In the genomic region with DNA sequence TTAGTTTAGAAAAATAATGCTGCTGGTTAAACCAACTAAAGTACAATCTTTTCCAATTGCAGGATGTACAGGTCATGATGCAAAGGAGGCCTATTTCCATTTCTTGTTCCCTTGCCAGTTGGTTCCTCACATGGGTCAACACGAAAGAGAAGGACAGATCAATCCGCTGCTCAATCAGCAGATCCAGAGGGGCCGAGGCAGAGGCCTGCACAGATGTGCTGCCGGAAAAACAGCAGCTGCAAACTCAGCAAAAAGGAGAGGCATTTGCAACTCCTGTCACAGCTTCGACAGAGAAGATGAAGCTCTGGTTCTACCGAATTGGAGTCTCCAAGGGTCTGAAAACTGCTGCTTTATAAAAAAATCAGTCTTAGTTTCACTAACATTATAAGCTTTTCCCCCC, we compare ENCODE assay signal across 27 cellular contexts.
A peak's percentile ranks its signal among the peaks of the same experiment; 100 is the strongest.
DNase-seq lines count a peak whose midpoint lies in the region; ATAC-seq, FAIRE-seq and TF ChIP-seq lines count a peak whose summit lies in the region.
"Had no signal": no experiment of that assay in that cellular context is flagged by ENCODE, and none has a peak within 500 bp of the region (broad histone marks: within the 10 kb centered on the region; RNA-seq: fewer than 3 reads in every experiment).

No MANE protein-coding gene starts in this region.

- no peak for TF ChIP-seq RAD21 in A549 (conservative IDR thresholded peaks at IDR 0.05 in 1 of 2, IDR thresholded peaks at IDR 0.05 in 1 of 2)

- H3K4me1 Mint-ChIP-seq in T-helper 17 cell, result peaks cover 10% of the 10 kb centered on the region

- FAIRE-seq in A549 (lab: Jason Lieb, UNC), result no peak
- FAIRE-seq: A204.1, D721Med, GM12878, GM19239 had no signal

- DNase-seq in Right ventricle myocardium inferior (ENCODE audit: missing footprints) (no peak), right atrium auricular region (ENCODE audit: low spot score) (no peak), A549 (ENCODE audit: low read depth in 1 of 2, low spot score in 1 of 2) (no peak), T-helper 17 cell (no peak), left lobe of liver (ENCODE audit: low spot score) (no peak), esophagus muscularis mucosa (ENCODE audit: extremely low spot score) (no peak), uterus (no peak)
- DNase-seq: ACHN; AML-193; BE2C; CD4-positive, alpha-beta T cell; CD8-positive, alpha-beta memory T cell; DMS 273 treated with DMSO at 0.1 percent for 48 hours; DMS79; EL; GDM1; GM23248; H9 had no signal

- peak overlapping the region; percentile 24 for H3K27ac Mint-ChIP-seq in T-helper 17 cell
- H3K27ac Mint-ChIP-seq: CD4-positive, alpha-beta T cell; CD8-positive, alpha-beta memory T cell had no signal

- peak; percentile 36 for ATAC-seq in Right ventricle myocardium inferior
- ATAC-seq in A549, result no peak
- ATAC-seq in T-helper 17 cell, result no peak
- ATAC-seq in left lobe of liver, result peak; percentile 44
- no peak for ATAC-seq in HG02885 (IDR thresholded peaks at IDR 0.05; ENCODE audit: poor library complexity, unreplicated experiment)
- ATAC-seq: GM12878, HCT116 had no signal

- no peaks in the 10 kb centered on the region for H3K27me3 Mint-ChIP-seq in T-helper 17 cell
- H3K27me3 Mint-ChIP-seq: CD4-positive, alpha-beta T cell had no signal

- POLR2A ChIA-PET in A549 (lab: Yijun Ruan, JAX), result no interaction called here

- peaks cover 12% of the 10 kb centered on the region for H3K36me3 Mint-ChIP-seq in T-helper 17 cell (ENCODE audit: low read depth)

- intact Hi-C loops in Right ventricle myocardium inferior (cut with DNase I), result no loop called here
- intact Hi-C loops in esophagus muscularis mucosa (cut with DNase I), result no loop called here
- intact Hi-C loops in uterus (cut with DNase I; ENCODE audit: low total_unique reads), result no loop called here

- H3K36me3 ChIP-seq in right atrium auricular region (peaks cover 88% of the 10 kb centered on the region), esophagus muscularis mucosa (peaks cover 79 to 98% (median 94%) of the 10 kb centered on the region in 4 donors), uterus (no peaks in the 10 kb centered on the region)
- H3K36me3 ChIP-seq: BE2C had no signal

- no peak overlapping the region for H3K4me2 ChIP-seq in A549

- H3K4me1 ChIP-seq in right atrium auricular region (peaks cover 0 to 19% of the 10 kb centered on the region in 2 donors), A549 (0 out of 3 replicates have a peak, but pooled peaks cover 7% of the 10 kb centered on the region), esophagus muscularis mucosa (peaks cover 0 to 27% (median 10%) of the 10 kb centered on the region in 4 donors), uterus (no peaks in the 10 kb centered on the region)
- H3K4me1 ChIP-seq: BE2C had no signal

- TF ChIP-seq EP300 in A549 (IDR thresholded peaks at IDR 0.05), result no peak
- no peak for TF ChIP-seq EP300 in esophagus muscularis mucosa (IDR thresholded peaks at IDR 0.05)

- WGBS in A549 (ENCODE audit: missing lambda C conversion rate), result 79% methylated on average over 6 of the region's 6 CpGs
- 59% methylated on average over 6 of the region's 6 CpGs for WGBS in esophagus muscularis mucosa

- H3K27ac ChIP-seq in right atrium auricular region (no peak overlapping the region), A549 (no peak overlapping the region), esophagus muscularis mucosa (replicated peaks in 1 of 4) (no peak overlapping the region), uterus (no peak overlapping the region)
- H3K27ac ChIP-seq: 22Rv1, GM23248 had no signal

- TF ChIP-seq POLR2A in A549 (IDR thresholded peaks at IDR 0.05; ENCODE audit: low read length), result no peak
- no peak for TF ChIP-seq POLR2A in esophagus muscularis mucosa (IDR thresholded peaks at IDR 0.05; ENCODE audit: low read depth)
- no peak for TF ChIP-seq POLR2A in uterus (IDR thresholded peaks at IDR 0.05)

- no peak overlapping the region for H3K4me3 ChIP-seq in right atrium auricular region
- H3K4me3 ChIP-seq in A549, result no peak overlapping the region
- H3K4me3 ChIP-seq in esophagus muscularis mucosa, result no peak overlapping the region
- no peak overlapping the region for H3K4me3 ChIP-seq in uterus
- H3K4me3 ChIP-seq: BLaER1 treated with 17β-estradiol and CSF1 and Interleukin-3, amounts not matched to agents 10 nM and 100 nM; GM12878; GM23248 had no signal

- no peak overlapping the region for H3K4me3 Mint-ChIP-seq in T-helper 17 cell
- H3K4me3 Mint-ChIP-seq: CD14-positive monocyte; CD4-positive, alpha-beta T cell; CD8-positive, alpha-beta memory T cell; H9 had no signal

- H3K27me3 ChIP-seq in right atrium auricular region (no peaks in the 10 kb centered on the region), esophagus muscularis mucosa (no peaks in the 10 kb centered on the region), uterus (no peaks in the 10 kb centered on the region)
- H3K27me3 ChIP-seq: BE2C; BLaER1 treated with 17β-estradiol and CSF1 and Interleukin-3, amounts not matched to agents 10 nM and 100 nM had no signal

- TF ChIP-seq CTCF in right atrium auricular region (IDR thresholded peaks at IDR 0.05) (no peak), A549 (IDR thresholded peaks at IDR 0.05) (no peak), esophagus muscularis mucosa (IDR thresholded peaks at IDR 0.05) (no peak), uterus (IDR thresholded peaks at IDR 0.05) (no peak)

- H3K9me3 ChIP-seq in right atrium auricular region (no peaks in the 10 kb centered on the region), A549 (no peaks in the 10 kb centered on the region), T-helper 17 cell (ENCODE audit: control insufficient read depth, low read length, poor library complexity, severe bottlenecking) (no peaks in the 10 kb centered on the region), esophagus muscularis mucosa (no peaks in the 10 kb centered on the region), uterus (no peaks in the 10 kb centered on the region)
- H3K9me3 ChIP-seq: BE2C; BLaER1 treated with 17β-estradiol and CSF1 and Interleukin-3, amounts not matched to agents 10 nM and 100 nM had no signal

- CTCF ChIA-PET in A549 (lab: Yijun Ruan, JAX), result interaction anchor here (1.1 kb wide), 1 partner anchor 12 kb away, joined by 3 read pairs; no protein-coding TSS in a partner anchor

TF ChIP-seq in A549, 52 proteins besides CTCF, POLR2A, EP300 and RAD21:
- TF ChIP-seq, protein P1, sequence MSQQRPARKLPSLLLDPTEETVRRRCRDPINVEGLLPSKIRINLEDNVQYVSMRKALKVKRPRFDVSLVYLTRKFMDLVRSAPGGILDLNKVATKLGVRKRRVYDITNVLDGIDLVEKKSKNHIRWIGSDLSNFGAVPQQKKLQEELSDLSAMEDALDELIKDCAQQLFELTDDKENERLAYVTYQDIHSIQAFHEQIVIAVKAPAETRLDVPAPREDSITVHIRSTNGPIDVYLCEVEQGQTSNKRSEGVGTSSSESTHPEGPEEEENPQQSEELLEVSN (IDR thresholded peaks at IDR 0.05; ENCODE audit: borderline replicate concordance, low read depth), result no peak
- TF ChIP-seq SREBF2 (IDR thresholded peaks at IDR 0.05), result no peak
- no peak for TF ChIP-seq SMC3 (IDR thresholded peaks at IDR 0.05)
- TF ChIP-seq NR3C1 (IDR thresholded peaks at IDR 0.05), result no peak
- TF ChIP-seq FOSL2 (IDR thresholded peaks at IDR 0.05), result no peak
- no peak for TF ChIP-seq FOSL2 (CRISPR knock-in tag; IDR thresholded peaks at IDR 0.05)
- TF ChIP-seq MYC (IDR thresholded peaks at IDR 0.05; ENCODE audit: borderline replicate concordance, low read length), result no peak
- TF ChIP-seq MAFK (IDR thresholded peaks at IDR 0.05; ENCODE audit: partially characterized antibody), result peak; percentile 47
- no peak for TF ChIP-seq CHD4 (IDR thresholded peaks at IDR 0.05; ENCODE audit: borderline replicate concordance)

Comparison
In these comparisons a context has a peak if more than half of its experiments do, and no peak if none do; other contexts are left out.
1. ATAC-seq: peak in Right ventricle myocardium inferior (single experiment) and left lobe of liver (single experiment); none in A549 (0 of 2), T-helper 17 cell (single experiment) and HG02885 (single experiment).